13 cellular contexts compared by ENCODE assay signal in genomic region chr20:53003420-53003819, GRCh38. TPM values are rescaled to one million over a fixed set of nuclear protein-coding genes. Genes with fewer than 3 reads are reported as not detected.
DNase-seq lines count a peak whose midpoint lies in the region; ATAC-seq, FAIRE-seq and TF ChIP-seq lines count a peak whose summit lies in the region.
"Had no signal": no experiment of that assay in that cellular context is flagged by ENCODE, and none has a peak within 500 bp of the region (broad histone marks: within the 10 kb centered on the region; RNA-seq: fewer than 3 reads in every experiment).

No MANE protein-coding gene starts in this region.

- no peaks in the 10 kb centered on the region for H3K9me2 ChIP-seq in OCI-LY1 (ENCODE audit: low read depth, low read length)

- peak overlapping the region; percentile 53; the same call in 1 of the 2 replicates for H3K9ac ChIP-seq in OCI-LY1 (ENCODE audit: low read length)

- DNase-seq in activated naive CD4-positive, alpha-beta T cell (lab: John Stamatoyannopoulos, UW), result no peak
- peak; percentile 65 for DNase-seq in fibroblast of villous mesenchyme (ENCODE audit: low read depth)
- DNase-seq in effector memory CD4-positive, alpha-beta T cell, result no peak
- no peak for DNase-seq in D721Med (ENCODE audit: insufficient read length, low spot score)
- DNase-seq in NCI-H526 (lab: John Stamatoyannopoulos, UW), result no peak
- DNase-seq: activated CD4-positive, alpha-beta T cell treated with anti-CD3 and anti-CD28 coated beads for 48 hours; mammary epithelial cell had no signal

- no peaks in the 10 kb centered on the region for H4K20me1 ChIP-seq in OCI-LY1 (ENCODE audit: insufficient read depth, low read length)

- H3K4me1 ChIP-seq in OCI-LY1 (ENCODE audit: insufficient read depth, low read length, severe bottlenecking), result peaks cover 58% of the 10 kb centered on the region
- peaks cover 11% of the 10 kb centered on the region for H3K4me1 ChIP-seq in effector memory CD4-positive, alpha-beta T cell (ENCODE audit: control insufficient read depth, insufficient read depth, low read length, poor library complexity, severe bottlenecking)

- H3K27me3 ChIP-seq in OCI-LY1 (ENCODE audit: insufficient read depth, low read length), result no peaks in the 10 kb centered on the region
- no peaks in the 10 kb centered on the region for H3K27me3 ChIP-seq in effector memory CD4-positive, alpha-beta T cell (replicated peaks; ENCODE audit: control insufficient read depth, insufficient read depth, low read length, poor library complexity, severe bottlenecking)
- H3K27me3 ChIP-seq: hepatocyte, suprapubic skin had no signal

- no peaks in the 10 kb centered on the region for H3K27me3 Mint-ChIP-seq in activated naive CD4-positive, alpha-beta T cell treated with anti-CD3 and anti-CD28 coated beads, Interleukin-2, amount 50 U/mL, for 24 hours

- peaks cover 8% of the 10 kb centered on the region for H3K9me3 Mint-ChIP-seq in activated naive CD4-positive, alpha-beta T cell treated with anti-CD3 and anti-CD28 coated beads, Interleukin-2, amount 50 U/mL, for 24 hours

- no peak for TF ChIP-seq CTCF in OCI-LY1 (IDR thresholded peaks at IDR 0.05; ENCODE audit: low read length)
- TF ChIP-seq CTCF in fibroblast of villous mesenchyme (IDR thresholded peaks at IDR 0.05; ENCODE audit: insufficient read depth, low read depth, low read length), result no peak
- TF ChIP-seq CTCF in D721Med (IDR thresholded peaks at IDR 0.05; ENCODE audit: insufficient read depth, missing control alignments), result no peak

- H3F3A ChIP-seq in OCI-LY1 (ENCODE audit: insufficient read depth, low read length), result peaks cover 13% of the 10 kb centered on the region

- peaks cover 90% of the 10 kb centered on the region for H3K4me1 Mint-ChIP-seq in activated naive CD4-positive, alpha-beta T cell treated with anti-CD3 and anti-CD28 coated beads, Interleukin-2, amount 50 U/mL, for 24 hours

- peak overlapping the region; percentile 67 for H3K4me3 Mint-ChIP-seq in activated naive CD4-positive, alpha-beta T cell treated with anti-CD3 and anti-CD28 coated beads, Interleukin-2, amount 50 U/mL, for 24 hours

- H3K27ac ChIP-seq in OCI-LY1 (ENCODE audit: low read depth, low read length, poor library complexity, severe bottlenecking), result peak overlapping the region; percentile 98
- no peak overlapping the region for H3K27ac ChIP-seq in effector memory CD4-positive, alpha-beta T cell (ENCODE audit: insufficient read depth, low read length, poor library complexity, severe bottlenecking)
- H3K27ac ChIP-seq: hepatocyte, suprapubic skin had no signal

- no peaks in the 10 kb centered on the region for H3K79me2 ChIP-seq in OCI-LY1 (ENCODE audit: insufficient read depth, low read length)

- no peaks in the 10 kb centered on the region for H3K36me3 ChIP-seq in OCI-LY1 (ENCODE audit: insufficient read depth, low read length)
- H3K36me3 ChIP-seq in effector memory CD4-positive, alpha-beta T cell (ENCODE audit: control insufficient read depth, insufficient read depth, low read length), result no peaks in the 10 kb centered on the region
- H3K36me3 ChIP-seq: suprapubic skin had no signal

- no peak for FAIRE-seq in D721Med (lab: Jason Lieb, UNC)
- FAIRE-seq: G401.6 had no signal

- H3K9me3 ChIP-seq in OCI-LY1 (ENCODE audit: low read length), result no peaks in the 10 kb centered on the region
- H3K9me3 ChIP-seq in effector memory CD4-positive, alpha-beta T cell (ENCODE audit: control insufficient read depth, low read length), result no peaks in the 10 kb centered on the region
- H3K9me3 ChIP-seq: suprapubic skin had no signal

- H3K27ac Mint-ChIP-seq in activated naive CD4-positive, alpha-beta T cell treated with anti-CD3 and anti-CD28 coated beads, Interleukin-2, amount 50 U/mL, for 24 hours, result peak overlapping the region; percentile 97

- H2AFZ ChIP-seq in OCI-LY1 (ENCODE audit: low read length), result peak overlapping the region; percentile 86
- H2AFZ ChIP-seq: hepatocyte had no signal

- peaks cover 24% of the 10 kb centered on the region for H3K36me3 Mint-ChIP-seq in activated naive CD4-positive, alpha-beta T cell treated with anti-CD3 and anti-CD28 coated beads, Interleukin-2, amount 50 U/mL, for 24 hours

- peak overlapping the region; percentile 25; the same call in 1 of the 2 replicates for H3K4me2 ChIP-seq in OCI-LY1 (ENCODE audit: low read length)
- H3K4me2 ChIP-seq: hepatocyte had no signal

- no peak overlapping the region for H3K4me3 ChIP-seq in OCI-LY1 (ENCODE audit: low read depth, low read length, poor library complexity, severe bottlenecking)
- H3K4me3 ChIP-seq in fibroblast of villous mesenchyme (ENCODE audit: low read depth, low read length), result no peak overlapping the region
- no peak overlapping the region for H3K4me3 ChIP-seq in effector memory CD4-positive, alpha-beta T cell (ENCODE audit: insufficient read depth, low read depth, low read length, poor library complexity, severe bottlenecking)
- H3K4me3 ChIP-seq: hepatocyte, suprapubic skin had no signal

- no peak for ATAC-seq in GM18517 (IDR thresholded peaks at IDR 0.05; ENCODE audit: unreplicated experiment)

RNA-seq across cellular contexts. Expression of gene TSHZ2, which starts 31.3 kb away (rescaled TPM):
- total RNA-seq in fibroblast of villous mesenchyme, result 2.3 and 2.6 TPM in 2 replicates
